9 cellular contexts compared by ENCODE assay signal in genomic region chr2:9424447-9425164, GRCh38. TPM values are rescaled to one million over a fixed set of nuclear protein-coding genes. Genes with fewer than 3 reads are reported as not detected.
DNase-seq lines count a peak whose midpoint lies in the region; ATAC-seq and TF ChIP-seq lines count a peak whose summit lies in the region.
"Had no signal": no experiment of that assay in that cellular context is flagged by ENCODE, and none has a peak within 500 bp of the region (broad histone marks: within the 10 kb centered on the region; RNA-seq: fewer than 3 reads in every experiment).

No MANE protein-coding gene starts in this region.

- no peak overlapping the region for H3K4ac ChIP-seq in mesenchymal stem cell (ENCODE audit: low read depth in 1 of 2, low read length in 2 of 2)

- H3K36me3 Mint-ChIP-seq in T-helper 17 cell (ENCODE audit: low read depth), result peaks cover 4% of the 10 kb centered on the region

- no peak overlapping the region for H2AK5ac ChIP-seq in mesenchymal stem cell (ENCODE audit: low read length, severe bottlenecking)

- no peak overlapping the region for H4K91ac ChIP-seq in mesenchymal stem cell (ENCODE audit: low read length)

- H2BK12ac ChIP-seq in mesenchymal stem cell (ENCODE audit: low read length in 2 of 2), result no peak overlapping the region

- no peak overlapping the region for H3K27ac Mint-ChIP-seq in T-helper 17 cell

- H2AFZ ChIP-seq in mesenchymal stem cell (ENCODE audit: low read depth, low read length), result no peak overlapping the region

- no peak overlapping the region for H4K8ac ChIP-seq in mesenchymal stem cell (ENCODE audit: low read length)

- TF ChIP-seq CTCF in AG04449 (IDR thresholded peaks at IDR 0.05; ENCODE audit: insufficient read depth, low read length, missing control alignments) (no peak), astrocyte of the cerebellum (IDR thresholded peaks at IDR 0.05; ENCODE audit: low read depth, low read length, missing control alignments) (no peak)

- 80% methylated on average over 11 of the region's 11 CpGs for whole genome bisulfite sequencing in mesenchymal stem cell

- H3K4me2 ChIP-seq in mesenchymal stem cell (ENCODE audit: low read length, poor library complexity, severe bottlenecking), result peak overlapping the region; percentile 76

- no peaks in the 10 kb centered on the region for H3K27me3 Mint-ChIP-seq in T-helper 17 cell

- H3K4me3 ChIP-seq in AG04449 (ENCODE audit: low read depth, low read length), result peak overlapping the region; percentile 98
- peak overlapping the region; percentile 99 for H3K4me3 ChIP-seq in HUES48 (ENCODE audit: low read depth, low read length)
- H3K4me3 ChIP-seq in astrocyte of the cerebellum (ENCODE audit: low read depth, low read length), result peak overlapping the region; percentile 98
- peak overlapping the region; percentile 87 to 91 for H3K4me3 ChIP-seq in mesenchymal stem cell (ENCODE audit: insufficient read depth in 1 of 2, low read depth in 1 of 2, low read length in 2 of 2)

- no peak overlapping the region for H3K14ac ChIP-seq in mesenchymal stem cell (ENCODE audit: low read length in 2 of 2)

- H3K4me1 ChIP-seq in HUES48 (ENCODE audit: control insufficient read depth, insufficient read depth, low read length) (peaks cover 14% of the 10 kb centered on the region), mesenchymal stem cell (ENCODE audit: control insufficient read depth, insufficient read depth, low read depth, low read length) (peaks cover 10% of the 10 kb centered on the region)

- in situ Hi-C loops in astrocyte of the cerebellum (cut with HindIII; ENCODE audit: low sequenced_read_pairs), result no loop called here

- H3K27me3 ChIP-seq in HUES48 (ENCODE audit: control insufficient read depth, insufficient read depth, low read length), result peaks cover 7% of the 10 kb centered on the region; the same call in 1 of the 2 replicates
- H3K27me3 ChIP-seq in mesenchymal stem cell (ENCODE audit: control insufficient read depth in 1 of 2, insufficient read depth in 1 of 2, low read length in 2 of 2), result no peaks in the 10 kb centered on the region

- DNase-seq in AG04449 (ENCODE audit: low read depth, low spot score) (no peak), astrocyte of the cerebellum (ENCODE audit: low read depth) (no peak), mesenchymal stem cell (no peak), retina (no peak), T-helper 17 cell (no peak)
- DNase-seq in activated CD8-positive, alpha-beta memory T cell treated with anti-CD3 and anti-CD28 coated beads, Interleukin-2, amount 50 U/mL, for 48 hours, result no peak
- DNase-seq: activated CD4-positive, CD25-positive, alpha-beta regulatory T cell treated with anti-CD3 and anti-CD28 coated beads, Interleukin-2, amount 50 U/mL, for 72 hours had no signal

- no peak overlapping the region for H2BK5ac ChIP-seq in mesenchymal stem cell (ENCODE audit: low read depth, low read length, poor library complexity, severe bottlenecking)

- POLR2A ChIA-PET in AG04449 (lab: Yijun Ruan, JAX), result interaction anchor here (0.5 kb wide), 1 partner anchor 270 kb away, joined by 3 read pairs; no protein-coding TSS in a partner anchor

- H3K9ac ChIP-seq in HUES48 (ENCODE audit: low read depth, low read length) (peak overlapping the region; percentile 92), mesenchymal stem cell (ENCODE audit: low read length) (peak overlapping the region; percentile 96)

- no peak overlapping the region for H3K23ac ChIP-seq in mesenchymal stem cell (ENCODE audit: low read length in 2 of 2)

- CTCF ChIA-PET in AG04449 (lab: Yijun Ruan, JAX), result interaction anchor here (0.8 to 1.6 kb wide), 3 partner anchors 11 to 285 kb away, joined by 3 to 6 read pairs (median 3); no protein-coding TSS in a partner anchor

- H2BK120ac ChIP-seq in mesenchymal stem cell (ENCODE audit: low read depth, low read length), result no peak overlapping the region

- H3K79me1 ChIP-seq in mesenchymal stem cell (replicated peaks; ENCODE audit: low read length, poor library complexity, severe bottlenecking), result peaks cover 22% of the 10 kb centered on the region

- H3K9me3 ChIP-seq in HUES48 (ENCODE audit: control insufficient read depth, insufficient read depth, low read length) (no peaks in the 10 kb centered on the region), mesenchymal stem cell (ENCODE audit: control insufficient read depth, low read length) (no peaks in the 10 kb centered on the region), T-helper 17 cell (ENCODE audit: control insufficient read depth, low read length, poor library complexity, severe bottlenecking) (no peaks in the 10 kb centered on the region)

- no peak overlapping the region for H3K4me3 Mint-ChIP-seq in T-helper 17 cell

- H3K18ac ChIP-seq in mesenchymal stem cell (ENCODE audit: low read depth in 1 of 2, low read length in 2 of 2), result no peak overlapping the region

- no peak overlapping the region for H3K27ac ChIP-seq in HUES48 (ENCODE audit: low read depth, low read length)
- no peak overlapping the region for H3K27ac ChIP-seq in mesenchymal stem cell (ENCODE audit: low read length, poor library complexity, severe bottlenecking)

- peaks cover 26% of the 10 kb centered on the region for H3K4me1 Mint-ChIP-seq in T-helper 17 cell

- H2BK15ac ChIP-seq in mesenchymal stem cell (ENCODE audit: low read depth, poor library complexity, severe bottlenecking), result no peak overlapping the region

- no peak for ATAC-seq in HG03095 (IDR thresholded peaks at IDR 0.05; ENCODE audit: unreplicated experiment)
- no peak for ATAC-seq in T-helper 17 cell

- peaks cover 14% of the 10 kb centered on the region for H3K36me3 ChIP-seq in HUES48 (ENCODE audit: control insufficient read depth, insufficient read depth, low read length)
- peaks cover 3 to 12% of the 10 kb centered on the region in 2 experiments for H3K36me3 ChIP-seq in mesenchymal stem cell (ENCODE audit: control insufficient read depth in 1 of 2, insufficient read depth in 2 of 2, low read depth in 1 of 2, low read length in 2 of 2)

RNA-seq across cellular contexts. Expression of gene CPSF3, which starts 1.2 kb away (rescaled TPM):
- 26.5 TPM for polyA plus RNA-seq in mesenchymal stem cell (2013, experiment 1 of 2)
- polyA plus RNA-seq in mesenchymal stem cell (2013, experiment 2 of 2), result 27.3 TPM
- total RNA-seq in T-helper 17 cell, result 10 to 100 TPM; 18.1 to 19.0 TPM

RNA-seq across cellular contexts. Expression of gene ITGB1BP1, which starts 1.3 kb away (rescaled TPM):
- polyA plus RNA-seq in mesenchymal stem cell (2013, experiment 1 of 2), result 138 TPM
- 132 TPM for polyA plus RNA-seq in mesenchymal stem cell (2013, experiment 2 of 2)
- 10 to 100 TPM; 62.6 to 74.9 TPM for total RNA-seq in T-helper 17 cell

RNA-seq across cellular contexts. Expression of gene IAH1, which starts 49.7 kb away (rescaled TPM):
- polyA plus RNA-seq in mesenchymal stem cell (2013, experiment 1 of 2), result not detected
- not detected for polyA plus RNA-seq in mesenchymal stem cell (2013, experiment 2 of 2)
- total RNA-seq in T-helper 17 cell, result 10 to 100 TPM; 43.6 to 45.2 TPM
